3 cellular contexts compared by ENCODE assay signal in genomic region chr1:8981169-8981568, GRCh38.
TF ChIP-seq lines count a peak whose summit lies in the region.

No MANE protein-coding gene starts in this region.

TF ChIP-seq in HepG2, 621 proteins besides CTCF, POLR2A, EP300 and RAD21:
- TF ChIP-seq PHF21A (CRISPR knock-in tag; IDR thresholded peaks at IDR 0.05) (no peak), USF2 (IDR thresholded peaks at IDR 0.05; ENCODE audit: low read depth, low read length) (no peak), USF2 (CRISPR knock-in tag; IDR thresholded peaks at IDR 0.05; ENCODE audit: borderline replicate concordance) (no peak), PCBP2 (optimal IDR thresholded peaks at IDR 0.05; ENCODE audit: low read depth, low read length, poor library complexity, severe bottlenecking) (peak; percentile 24), ZNF530 (CRISPR knock-in tag; IDR thresholded peaks at IDR 0.05; ENCODE audit: low read depth) (no peak)
TF ChIP-seq in HepG2: peak in this region for 1.

TF ChIP-seq in HEK293, 187 proteins besides CTCF, POLR2A, EP300 and RAD21:
- TF ChIP-seq PRDM1 (tag by site-specific recombination; IDR thresholded peaks at IDR 0.05) (peak; percentile 79), HOXA7 (CRISPR knock-in tag; IDR thresholded peaks at IDR 0.05; ENCODE audit: borderline replicate concordance) (no peak), ZNF366 (tag by site-specific recombination; conservative IDR thresholded peaks at IDR 0.05) (peak; percentile 87)

TF ChIP-seq in K562, 482 proteins besides CTCF, POLR2A, EP300 and RAD21:
- TF ChIP-seq PRPF4 (IDR thresholded peaks at IDR 0.05; ENCODE audit: insufficient read depth, low read depth, low read length, poor library complexity, severe bottlenecking) (no peak), EWSR1 (IDR thresholded peaks at IDR 0.05; ENCODE audit: borderline replicate concordance, low read depth, partially characterized antibody) (no peak), ZNF512 (tag; IDR thresholded peaks at IDR 0.05) (peak; percentile 88), ZBTB26 (CRISPR knock-in tag; IDR thresholded peaks at IDR 0.05) (0 out of 2 replicates have a peak, but pooled peaks have one; percentile 29), POLR2B (IDR thresholded peaks at IDR 0.05; ENCODE audit: low read depth, partially characterized antibody) (no peak), MCM3 (IDR thresholded peaks at IDR 0.05) (0 out of 2 replicates have a peak, but pooled peaks have one; percentile 41), ZNF12 (CRISPR knock-in tag; IDR thresholded peaks at IDR 0.05) (no peak)
TF ChIP-seq in K562: peak in this region for 3.
